15 cellular contexts compared by ENCODE assay signal in the genomic region with DNA sequence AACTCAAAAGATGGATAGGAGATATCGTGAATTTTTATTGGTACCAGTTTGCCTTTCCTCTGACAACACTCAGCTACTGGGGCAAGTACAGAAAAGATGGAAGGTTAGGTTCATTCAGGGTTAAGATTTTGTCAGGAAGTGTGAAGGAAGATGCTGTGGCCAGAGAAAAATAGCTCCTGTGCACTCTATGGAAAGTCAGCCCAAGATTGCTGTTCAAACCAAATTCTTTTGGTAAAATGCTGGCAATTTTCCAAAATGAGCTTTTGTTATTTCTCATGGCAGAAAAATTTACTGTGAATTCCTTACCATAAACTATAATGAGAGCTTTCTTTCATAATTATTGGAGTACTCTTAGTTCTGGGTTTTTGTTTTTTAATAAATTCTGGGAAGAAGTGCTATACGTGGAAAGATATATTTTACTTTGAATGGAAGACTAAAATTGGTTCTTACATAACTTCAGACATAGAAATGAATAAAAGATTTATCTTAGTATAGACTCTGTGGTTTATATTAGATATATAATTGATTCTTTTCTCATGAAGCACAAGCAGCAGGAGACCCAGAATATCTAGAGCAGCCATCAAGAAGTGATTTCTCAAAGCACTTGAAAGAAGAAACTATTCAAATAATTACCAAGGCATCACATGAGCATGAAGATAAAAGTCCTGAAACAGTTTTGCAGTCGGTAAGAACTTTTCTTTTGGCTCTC.
DNase-seq lines count a peak whose midpoint lies in the region; ATAC-seq and TF ChIP-seq lines count a peak whose summit lies in the region.
"Had no signal": no experiment of that assay in that cellular context is flagged by ENCODE, and none has a peak within 500 bp of the region (broad histone marks: within the 10 kb centered on the region; RNA-seq: fewer than 3 reads in every experiment).

No MANE protein-coding gene starts in this region.

- H4K91ac ChIP-seq in H9 (ENCODE audit: insufficient read length, low read depth, low read length): no peak overlapping the region

- H3T11ph ChIP-seq in H9 (ENCODE audit: low read length): no peak overlapping the region

- H3K9me3 Mint-ChIP-seq in stimulated activated effector memory CD8-positive, alpha-beta T cell treated with anti-CD3 and anti-CD28 coated beads, Interleukin-12 subunit alpha, Interleukin-12 subunit beta, amount 100 ng/mL, for 72 hours: no peaks in the 10 kb centered on the region
- H3K9me3 Mint-ChIP-seq in H9: no peaks in the 10 kb centered on the region
- H3K9me3 Mint-ChIP-seq: activated naive CD8-positive, alpha-beta T cell treated with anti-CD3 and anti-CD28 coated beads, Interleukin-2, amount 50 U/mL, for 24 hours; CD4-positive, alpha-beta memory T cell; stimulated activated naive CD8-positive, alpha-beta T cell treated with anti-CD3 and anti-CD28 coated beads, Interleukin-15, amount 100 ng/mL, for 72 hours had no signal

- no peak for ATAC-seq in stimulated activated effector memory CD8-positive, alpha-beta T cell treated with anti-CD3 and anti-CD28 coated beads, Interleukin-12 subunit alpha, Interleukin-12 subunit beta, amount 100 ng/mL, for 72 hours
- ATAC-seq in mucosa of descending colon: no peak
- ATAC-seq: activated naive CD8-positive, alpha-beta T cell treated with anti-CD3 and anti-CD28 coated beads, Interleukin-2, amount 50 U/mL, for 24 hours; stimulated activated naive CD8-positive, alpha-beta T cell treated with anti-CD3 and anti-CD28 coated beads, Interleukin-15, amount 100 ng/mL, for 72 hours had no signal

- DNase-seq in MG63: peak; percentile 25
- peak; percentile 79 to 83 for DNase-seq in cardiac fibroblast (ENCODE audit: low read depth in 2 of 2)
- DNase-seq in kidney tubule cell (ENCODE audit: low spot score): peak; percentile 86
- no peak for DNase-seq in stimulated activated effector memory CD8-positive, alpha-beta T cell treated with anti-CD3 and anti-CD28 coated beads, Interleukin-12 subunit alpha, Interleukin-12 subunit beta, amount 100 ng/mL, for 72 hours (ENCODE audit: low spot score in 2 of 2)
- DNase-seq in H9: no peak
- DNase-seq in effector memory CD4-positive, alpha-beta T cell: no peak
- no peak for DNase-seq in mucosa of descending colon
- DNase-seq: activated CD4-positive, CD25-positive, alpha-beta regulatory T cell treated with anti-CD3 and anti-CD28 coated beads, Interleukin-2, amount 50 U/mL, for 72 hours; activated naive CD8-positive, alpha-beta T cell treated with anti-CD3 and anti-CD28 coated beads, Interleukin-2, amount 50 U/mL, for 24 hours; CD4-positive, alpha-beta memory T cell; effector CD8-positive, alpha-beta T cell; NCI-H1105; NCI-H526; stimulated activated naive CD8-positive, alpha-beta T cell treated with anti-CD3 and anti-CD28 coated beads, Interleukin-15, amount 100 ng/mL, for 72 hours had no signal

- no peak overlapping the region for H3K4ac ChIP-seq in H9 (ENCODE audit: low read depth, low read length)

- no peak overlapping the region for H4K5ac ChIP-seq in H9 (ENCODE audit: insufficient read length, low read depth, low read length)

- no CpG with 5 or more reads among the region's 3 CpGs for WGBS in H9 (ENCODE audit: extremely low coverage, insufficient read length, low lambda C conversion rate)

- peaks cover 17% of the 10 kb centered on the region for H3K36me3 Mint-ChIP-seq in stimulated activated effector memory CD8-positive, alpha-beta T cell treated with anti-CD3 and anti-CD28 coated beads, Interleukin-12 subunit alpha, Interleukin-12 subunit beta, amount 100 ng/mL, for 72 hours
- H3K36me3 Mint-ChIP-seq in H9 (ENCODE audit: insufficient read depth in 1 of 3, low read depth in 3 of 3): peaks cover 0 to 14% (median 0%) of the 10 kb centered on the region in 3 experiments; a peak in 2 of 7 replicates

- no peak overlapping the region for H3K27ac Mint-ChIP-seq in stimulated activated effector memory CD8-positive, alpha-beta T cell treated with anti-CD3 and anti-CD28 coated beads, Interleukin-12 subunit alpha, Interleukin-12 subunit beta, amount 100 ng/mL, for 72 hours
- H3K27ac Mint-ChIP-seq in H9: no peak overlapping the region
- H3K27ac Mint-ChIP-seq: activated naive CD8-positive, alpha-beta T cell treated with anti-CD3 and anti-CD28 coated beads, Interleukin-2, amount 50 U/mL, for 24 hours; CD4-positive, alpha-beta memory T cell; stimulated activated naive CD8-positive, alpha-beta T cell treated with anti-CD3 and anti-CD28 coated beads, Interleukin-15, amount 100 ng/mL, for 72 hours had no signal

- no peak overlapping the region for H3K23ac ChIP-seq in H9 (ENCODE audit: insufficient read length, low read depth, low read length)

- no peak overlapping the region for H3K4me3 Mint-ChIP-seq in stimulated activated effector memory CD8-positive, alpha-beta T cell treated with anti-CD3 and anti-CD28 coated beads, Interleukin-12 subunit alpha, Interleukin-12 subunit beta, amount 100 ng/mL, for 72 hours
- no peak overlapping the region for H3K4me3 Mint-ChIP-seq in H9
- H3K4me3 Mint-ChIP-seq: activated naive CD8-positive, alpha-beta T cell treated with anti-CD3 and anti-CD28 coated beads, Interleukin-2, amount 50 U/mL, for 24 hours; CD4-positive, alpha-beta memory T cell; stimulated activated naive CD8-positive, alpha-beta T cell treated with anti-CD3 and anti-CD28 coated beads, Interleukin-15, amount 100 ng/mL, for 72 hours had no signal

- H3K4me2 ChIP-seq in BLaER1 (0 out of 2 replicates have a peak overlapping the region, but pooled peaks have one; percentile 2), H9 (ENCODE audit: insufficient read depth, insufficient read length, low read length) (no peak overlapping the region)

- no peak overlapping the region for H3K14ac ChIP-seq in H9 (ENCODE audit: insufficient read depth, low read length)

- H3K27me3 Mint-ChIP-seq in H9 (ENCODE audit: low read depth): no peaks in the 10 kb centered on the region
- H3K27me3 Mint-ChIP-seq: activated naive CD8-positive, alpha-beta T cell treated with anti-CD3 and anti-CD28 coated beads, Interleukin-2, amount 50 U/mL, for 24 hours; CD4-positive, alpha-beta memory T cell; stimulated activated naive CD8-positive, alpha-beta T cell treated with anti-CD3 and anti-CD28 coated beads, Interleukin-15, amount 100 ng/mL, for 72 hours had no signal

- no peaks in the 10 kb centered on the region for H3K4me1 Mint-ChIP-seq in stimulated activated effector memory CD8-positive, alpha-beta T cell treated with anti-CD3 and anti-CD28 coated beads, Interleukin-12 subunit alpha, Interleukin-12 subunit beta, amount 100 ng/mL, for 72 hours
- H3K4me1 Mint-ChIP-seq in H9: peaks cover 0 to 2% of the 10 kb centered on the region in 2 experiments; a peak in 1 of 4 replicates
- H3K4me1 Mint-ChIP-seq: activated naive CD8-positive, alpha-beta T cell treated with anti-CD3 and anti-CD28 coated beads, Interleukin-2, amount 50 U/mL, for 24 hours; stimulated activated naive CD8-positive, alpha-beta T cell treated with anti-CD3 and anti-CD28 coated beads, Interleukin-15, amount 100 ng/mL, for 72 hours had no signal

- H3K56ac ChIP-seq in H9 (ENCODE audit: insufficient read length, low read depth, low read length): no peak overlapping the region

- no peaks in the 10 kb centered on the region for H3K23me2 ChIP-seq in H9 (ENCODE audit: insufficient read length, low read depth, low read length, poor library complexity, severe bottlenecking)

- H2AFZ ChIP-seq in H9 (ENCODE audit: low read length): no peak overlapping the region

- no peaks in the 10 kb centered on the region for H3K9me3 ChIP-seq in BLaER1
- H3K9me3 ChIP-seq in MG63: peaks cover 3% of the 10 kb centered on the region; the same call in 1 of the 2 replicates
- H3K9me3 ChIP-seq in H9 (ENCODE audit: control insufficient read depth, low read depth, low read length): no peaks in the 10 kb centered on the region
- H3K9me3 ChIP-seq in effector memory CD4-positive, alpha-beta T cell (ENCODE audit: control insufficient read depth, low read length): no peaks in the 10 kb centered on the region
- no peaks in the 10 kb centered on the region for H3K9me3 ChIP-seq in mucosa of descending colon

- H4K20me1 ChIP-seq in BLaER1 (no peaks in the 10 kb centered on the region), H9 (ENCODE audit: control insufficient read depth, insufficient read depth, insufficient read length) (no peaks in the 10 kb centered on the region)

- H3K4me1 ChIP-seq in BLaER1 (peaks cover 9% of the 10 kb centered on the region; the same call in 1 of the 2 replicates), H9 (ENCODE audit: insufficient read depth, low read length) (no peaks in the 10 kb centered on the region), mucosa of descending colon (ENCODE audit: low read depth) (peaks cover 14% of the 10 kb centered on the region)
- no peaks in the 10 kb centered on the region for H3K4me1 ChIP-seq in effector memory CD4-positive, alpha-beta T cell (ENCODE audit: control insufficient read depth, insufficient read depth, low read length, poor library complexity, severe bottlenecking)

- H3K27ac ChIP-seq in BLaER1 (no peak overlapping the region), H9 (ENCODE audit: insufficient read length, low read depth, low read length) (no peak overlapping the region)
- no peak overlapping the region for H3K27ac ChIP-seq in effector memory CD4-positive, alpha-beta T cell (ENCODE audit: insufficient read depth, low read length, poor library complexity, severe bottlenecking)

- no peak overlapping the region for H2BK120ac ChIP-seq in H9 (ENCODE audit: low read depth, low read length, poor library complexity, severe bottlenecking)

- H2BK5ac ChIP-seq in H9 (ENCODE audit: insufficient read length, low read length): no peak overlapping the region

- no peaks in the 10 kb centered on the region for H3K27me3 ChIP-seq in BLaER1
- H3K27me3 ChIP-seq in MG63: no peaks in the 10 kb centered on the region
- H3K27me3 ChIP-seq in H9 (ENCODE audit: insufficient read depth, low read length): no peaks in the 10 kb centered on the region
- H3K27me3 ChIP-seq in effector memory CD4-positive, alpha-beta T cell (replicated peaks; ENCODE audit: control insufficient read depth, insufficient read depth, low read length, poor library complexity, severe bottlenecking): no peaks in the 10 kb centered on the region

- H3K79me2 ChIP-seq in H9 (ENCODE audit: insufficient read depth, low read length): no peaks in the 10 kb centered on the region

- H3K4me3 ChIP-seq in BLaER1 (no peak overlapping the region), MG63 (no peak overlapping the region), cardiac fibroblast (replicated peaks in 1 of 2; ENCODE audit: low read depth in 2 of 2, low read length in 2 of 2) (no peak overlapping the region), mucosa of descending colon (no peak overlapping the region)
- no peak overlapping the region for H3K4me3 ChIP-seq in effector memory CD4-positive, alpha-beta T cell (ENCODE audit: insufficient read depth, low read depth, low read length, poor library complexity, severe bottlenecking)

- no peak overlapping the region for H2BK20ac ChIP-seq in H9 (ENCODE audit: low read depth, low read length, poor library complexity, severe bottlenecking)

- H4K8ac ChIP-seq in H9 (replicated peaks; ENCODE audit: insufficient read length, low read depth, low read length): no peak overlapping the region

- TF ChIP-seq CTCF in cardiac fibroblast (IDR thresholded peaks at IDR 0.05; ENCODE audit: low read depth, low read length) (no peak), H9 (conservative IDR thresholded peaks at IDR 0.05) (no peak), mucosa of descending colon (IDR thresholded peaks at IDR 0.05) (no peak)

- intact Hi-C loops in mucosa of descending colon (cut with DNase I, micrococcal nuclease): no loop called here

- no peak overlapping the region for H2AK5ac ChIP-seq in H9 (ENCODE audit: insufficient read length, low read length)

- H3K9ac ChIP-seq in BLaER1 (no peak overlapping the region), H9 (ENCODE audit: extremely low read depth, insufficient read length, low read length) (no peak overlapping the region)

- H2BK15ac ChIP-seq in H9 (ENCODE audit: low read depth, low read length): no peak overlapping the region

- no peak overlapping the region for H3K18ac ChIP-seq in H9 (ENCODE audit: insufficient read length, low read depth, low read length)

- peaks cover 42% of the 10 kb centered on the region for H3K36me3 ChIP-seq in BLaER1
- H3K36me3 ChIP-seq in MG63: peaks cover 48% of the 10 kb centered on the region
- peaks cover 3% of the 10 kb centered on the region for H3K36me3 ChIP-seq in effector memory CD4-positive, alpha-beta T cell (ENCODE audit: control insufficient read depth, insufficient read depth, low read length)
- no peaks in the 10 kb centered on the region for H3K36me3 ChIP-seq in mucosa of descending colon (ENCODE audit: low read depth)

- no peak overlapping the region for H2BK12ac ChIP-seq in H9 (ENCODE audit: insufficient read length, low read depth, low read length)

- H3K79me1 ChIP-seq in H9 (ENCODE audit: insufficient read depth, low read depth, low read length, poor library complexity, severe bottlenecking): no peaks in the 10 kb centered on the region

Comparison
In these comparisons a context has a peak if more than half of its experiments do, and no peak if none do; other contexts are left out.
1. DNase-seq: peak in MG63 (single experiment), cardiac fibroblast (2 of 2) and kidney tubule cell (single experiment); none in stimulated activated effector memory CD8-positive, alpha-beta T cell treated with anti-CD3 and anti-CD28 coated beads, Interleukin-12 subunit alpha, Interleukin-12 subunit beta, amount 100 ng/mL, for 72 hours (0 of 2), H9 (single experiment), effector memory CD4-positive, alpha-beta T cell (0 of 3) and mucosa of descending colon (0 of 3).